ENCODE assay signal across 1 cellular context in genomic region chr16:66660422-66661209, GRCh38.
TF ChIP-seq lines count a peak whose summit lies in the region.

No MANE protein-coding gene starts in this region.

TF ChIP-seq in HepG2, 621 proteins besides CTCF, POLR2A, EP300 and RAD21 (continued from another document and continues in another):
- TF ChIP-seq ZBTB33 (CRISPR knock-in tag; IDR thresholded peaks at IDR 0.05) (0 out of 2 replicates have a peak, but pooled peaks have one; percentile 41), KAT8 (CRISPR knock-in tag; IDR thresholded peaks at IDR 0.05) (peak; percentile 29; the same call in 1 of the 2 replicates), SAP130 (CRISPR knock-in tag; IDR thresholded peaks at IDR 0.05; ENCODE audit: low read depth) (peak; percentile 76), ZBTB38 (CRISPR knock-in tag; IDR thresholded peaks at IDR 0.05) (0 out of 2 replicates have a peak, but pooled peaks have one; percentile 21), ASH2L (IDR thresholded peaks at IDR 0.05; ENCODE audit: insufficient read length, low read depth, low read length) (peak; percentile 50), ZSCAN25 (CRISPR knock-in tag; IDR thresholded peaks at IDR 0.05) (0 out of 2 replicates have a peak, but pooled peaks have one; percentile 21), NFYB (CRISPR knock-in tag; IDR thresholded peaks at IDR 0.05) (no peak), NFE2L2 (IDR thresholded peaks at IDR 0.05; ENCODE audit: low read length) (peak; percentile 76), MAZ (IDR thresholded peaks at IDR 0.05; ENCODE audit: borderline replicate concordance, low read depth, low read length) (no peak), MAZ (CRISPR knock-in tag; IDR thresholded peaks at IDR 0.05; ENCODE audit: low read depth) (peak; percentile 40; the same call in 1 of the 2 replicates), ZGPAT (CRISPR knock-in tag; IDR thresholded peaks at IDR 0.05) (peak; percentile 60), PHF21A (CRISPR knock-in tag; IDR thresholded peaks at IDR 0.05) (peak; percentile 44; the same call in 1 of the 2 replicates), MAX (IDR thresholded peaks at IDR 0.05) (peak; percentile 15; the same call in 1 of the 2 replicates), TEAD3 (CRISPR knock-in tag; optimal IDR thresholded peaks at IDR 0.05; ENCODE audit: borderline replicate concordance) (peak; percentile 65), CBX5 (CRISPR knock-in tag; IDR thresholded peaks at IDR 0.05; ENCODE audit: borderline replicate concordance) (0 out of 2 replicates have a peak, but pooled peaks have one; percentile 33), ZNF230 (CRISPR knock-in tag; IDR thresholded peaks at IDR 0.05) (0 out of 2 replicates have a peak, but pooled peaks have one; percentile 1), ERF (CRISPR knock-in tag; IDR thresholded peaks at IDR 0.05) (peak; percentile 27; the same call in 1 of the 2 replicates), ZNF747 (CRISPR knock-in tag; IDR thresholded peaks at IDR 0.05; ENCODE audit: borderline replicate concordance) (0 out of 2 replicates have a peak, but pooled peaks have one; percentile 49), ZSCAN5A (CRISPR knock-in tag; IDR thresholded peaks at IDR 0.05; ENCODE audit: borderline replicate concordance) (no peak), KDM2A (CRISPR knock-in tag; IDR thresholded peaks at IDR 0.05; ENCODE audit: borderline replicate concordance, low read depth) (peak; percentile 55; the same call in 1 of the 2 replicates), NFE2 (CRISPR knock-in tag; IDR thresholded peaks at IDR 0.05) (peak; percentile 66; the same call in 1 of the 2 replicates), ZNF101 (CRISPR knock-in tag; IDR thresholded peaks at IDR 0.05; ENCODE audit: borderline replicate concordance, low read depth) (no peak), POGK (CRISPR knock-in tag; conservative IDR thresholded peaks at IDR 0.05) (no peak), MAFG (CRISPR knock-in tag; IDR thresholded peaks at IDR 0.05) (peak; percentile 87), EEA1 (CRISPR knock-in tag; IDR thresholded peaks at IDR 0.05; ENCODE audit: borderline replicate concordance) (no peak), ZNF567 (CRISPR knock-in tag; IDR thresholded peaks at IDR 0.05; ENCODE audit: borderline replicate concordance) (no peak), FOXA3 (CRISPR knock-in tag; IDR thresholded peaks at IDR 0.05) (no peak), FOXP1 (IDR thresholded peaks at IDR 0.05) (no peak), FOXP1 (CRISPR knock-in tag; IDR thresholded peaks at IDR 0.05) (no peak), SSRP1 (CRISPR knock-in tag; IDR thresholded peaks at IDR 0.05) (0 out of 2 replicates have a peak, but pooled peaks have one; percentile 55), ZNF232 (CRISPR knock-in tag; IDR thresholded peaks at IDR 0.05; ENCODE audit: borderline replicate concordance) (no peak), STAG1 (CRISPR knock-in tag; IDR thresholded peaks at IDR 0.05) (peak; percentile 55), ELF3 (CRISPR knock-in tag; IDR thresholded peaks at IDR 0.05) (peak; percentile 74), ZFX (CRISPR knock-in tag; IDR thresholded peaks at IDR 0.05; ENCODE audit: low read depth) (peak; percentile 63; the same call in 1 of the 2 replicates), HMGXB4 (CRISPR knock-in tag; IDR thresholded peaks at IDR 0.05; ENCODE audit: borderline replicate concordance in 1 of 2, low read depth in 1 of 2) (peak in 1 of 2 experiments; percentile 75; a peak in 2 of 4 replicates), ARID5B (CRISPR knock-in tag; IDR thresholded peaks at IDR 0.05) (peak; percentile 48; the same call in 1 of the 2 replicates), ZBTB40 (IDR thresholded peaks at IDR 0.05) (no peak), ZBTB40 (CRISPR knock-in tag; IDR thresholded peaks at IDR 0.05) (no peak)
